16 cellular contexts compared by ENCODE assay signal in the genomic region with DNA sequence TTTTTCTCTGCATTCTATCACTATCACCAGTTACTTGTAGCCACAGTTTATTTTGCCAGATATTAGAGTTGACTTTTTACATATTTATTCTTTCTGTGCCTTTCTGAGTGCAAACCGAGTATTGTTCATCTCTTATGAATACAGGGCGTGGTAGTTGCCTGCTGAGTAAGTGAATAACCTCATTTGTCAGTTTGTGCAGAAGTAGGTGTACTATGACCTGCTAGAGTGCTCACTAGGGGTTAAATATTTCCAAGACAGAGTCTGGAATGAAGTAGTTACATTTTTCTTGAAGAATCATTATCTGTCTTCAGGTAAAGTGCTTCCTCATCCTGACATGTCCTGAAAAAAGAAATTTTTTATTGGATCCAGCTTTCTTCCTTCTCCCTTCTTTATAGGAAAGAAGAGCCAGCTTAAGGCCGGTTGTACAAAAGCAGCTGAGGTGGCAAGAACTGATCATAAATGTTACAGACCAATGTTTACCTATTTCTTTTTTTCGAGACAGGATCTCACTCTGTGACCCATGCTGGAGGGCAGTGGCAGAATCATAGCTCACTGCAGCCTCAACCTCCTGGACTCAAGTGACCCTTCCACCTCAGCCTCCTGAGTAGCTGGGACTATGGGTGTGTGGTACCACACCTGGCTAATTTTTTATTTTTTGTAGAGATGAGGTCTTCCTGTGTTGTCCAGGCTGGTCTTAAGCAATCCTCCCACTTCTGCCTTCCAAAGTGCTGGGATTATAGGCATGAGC.
DNase-seq lines count a peak whose midpoint lies in the region; ATAC-seq, FAIRE-seq and TF ChIP-seq lines count a peak whose summit lies in the region.
"Had no signal": no experiment of that assay in that cellular context is flagged by ENCODE, and none has a peak within 500 bp of the region (broad histone marks: within the 10 kb centered on the region; RNA-seq: fewer than 3 reads in every experiment).

No MANE protein-coding gene starts in this region.

- POLR2A ChIA-PET in CD4-positive, alpha-beta T cell (lab: Charles Lee) = interaction anchor here (0.6 to 3.9 kb wide), 4 partner anchors 23 to 40 kb away, joined by 3 to 32 read pairs (median 12); no protein-coding TSS in a partner anchor

- ATAC-seq in CD4-positive, alpha-beta T cell (ENCODE audit: poor library complexity) = no peak
- no peak for ATAC-seq in HG02885 (IDR thresholded peaks at IDR 0.05; ENCODE audit: poor library complexity, unreplicated experiment)
- ATAC-seq in HG03196 (IDR thresholded peaks at IDR 0.05; ENCODE audit: unreplicated experiment) = no peak
- ATAC-seq: activated CD8-positive, alpha-beta T cell treated with anti-CD3 and anti-CD28 coated beads for 36 hours; K562 had no signal

- H3K9me3 ChIP-seq in CD4-positive, alpha-beta T cell (ENCODE audit: control insufficient read depth, low read length) = no peaks in the 10 kb centered on the region
- H3K9me3 ChIP-seq in mucosa of stomach (ENCODE audit: control insufficient read depth, low read length) = no peaks in the 10 kb centered on the region

- H3K9me3 Mint-ChIP-seq in CD4-positive, alpha-beta T cell = no peaks in the 10 kb centered on the region
- H3K9me3 Mint-ChIP-seq: activated CD8-positive, alpha-beta T cell treated with anti-CD3 and anti-CD28 coated beads for 36 hours had no signal

- no peak for DNase-seq in CD4-positive, alpha-beta T cell
- DNase-seq in LoVo (ENCODE audit: low spot score) (peak; percentile 64), bronchial epithelial cell (ENCODE audit: low read depth) (peak; percentile 78), NCI-H524 treated with DMSO at 0.1 percent for 48 hours (lab: John Stamatoyannopoulos, UW) (no peak), NCI-H1092 treated with DMSO at 0.1 percent for 48 hours (lab: John Stamatoyannopoulos, UW) (no peak)
- DNase-seq: activated CD8-positive, alpha-beta T cell treated with anti-CD3 and anti-CD28 coated beads for 36 hours; amygdala; GF-D8; glutamatergic neuron; islet precursor cell had no signal

- no peaks in the 10 kb centered on the region for H3K36me3 Mint-ChIP-seq in CD4-positive, alpha-beta T cell (ENCODE audit: low read depth)

- CTCF ChIA-PET in CD4-positive, alpha-beta T cell (lab: Charles Lee) = interaction anchor here (1.0 kb wide), 2 partner anchors 15 to 22 kb away, joined by 3 read pairs; no protein-coding TSS in a partner anchor

- no peak for FAIRE-seq in bronchial epithelial cell (lab: Jason Lieb, UNC)
- FAIRE-seq: D721Med, K562, TTC549 had no signal

- no peak for TF ChIP-seq CTCF in CD4-positive, alpha-beta T cell (IDR thresholded peaks at IDR 0.05)
- no peak for TF ChIP-seq CTCF in bronchial epithelial cell (IDR thresholded peaks at IDR 0.05; ENCODE audit: insufficient read depth, low read length, severe bottlenecking)

- H3K27me3 Mint-ChIP-seq in CD4-positive, alpha-beta T cell = no peaks in the 10 kb centered on the region
- H3K27me3 Mint-ChIP-seq: activated CD8-positive, alpha-beta T cell treated with anti-CD3 and anti-CD28 coated beads for 36 hours had no signal

- H3K4me3 Mint-ChIP-seq in CD4-positive, alpha-beta T cell = no peak overlapping the region
- H3K4me3 Mint-ChIP-seq: activated CD8-positive, alpha-beta T cell treated with anti-CD3 and anti-CD28 coated beads for 36 hours had no signal

- intact Hi-C loops in CD4-positive, alpha-beta T cell (cut with DNase I, micrococcal nuclease) = loop anchor here in 1 of 2 experiments (5.0 kb wide), 1 partner anchor 37 kb away; no protein-coding TSS in a partner anchor

- no peaks in the 10 kb centered on the region for H3K36me3 ChIP-seq in bronchial epithelial cell (ENCODE audit: control insufficient read depth, insufficient read depth, low read length)
- H3K36me3 ChIP-seq in mucosa of stomach (ENCODE audit: control insufficient read depth, insufficient read depth, low read length) = no peaks in the 10 kb centered on the region

- H3K4me1 ChIP-seq in mucosa of stomach (ENCODE audit: control insufficient read depth, insufficient read depth, low read length) = peaks cover 31% of the 10 kb centered on the region

- H3K4me3 ChIP-seq in bronchial epithelial cell (ENCODE audit: low read depth, low read length) (no peak overlapping the region), mucosa of stomach (ENCODE audit: low read length) (no peak overlapping the region)
- H3K4me3 ChIP-seq: K562 had no signal

- no peaks in the 10 kb centered on the region for H3K27me3 ChIP-seq in CD4-positive, alpha-beta T cell (ENCODE audit: control insufficient read depth, insufficient read depth, low read length)
- H3K27me3 ChIP-seq in bronchial epithelial cell (ENCODE audit: control insufficient read depth, insufficient read depth, low read length) (no peaks in the 10 kb centered on the region), mucosa of stomach (ENCODE audit: control insufficient read depth, insufficient read depth, low read length) (no peaks in the 10 kb centered on the region)

- peak overlapping the region; percentile 7 for H3K9ac ChIP-seq in mucosa of stomach (ENCODE audit: low read length)

- H3K4me1 Mint-ChIP-seq in CD4-positive, alpha-beta T cell (ENCODE audit: low read depth) = peaks cover 42% of the 10 kb centered on the region

- no peak overlapping the region for H3K27ac ChIP-seq in CD4-positive, alpha-beta T cell (ENCODE audit: low read depth, low read length)

- H3K27ac Mint-ChIP-seq in CD4-positive, alpha-beta T cell = peak overlapping the region; percentile 90
- H3K27ac Mint-ChIP-seq: activated CD8-positive, alpha-beta T cell treated with anti-CD3 and anti-CD28 coated beads for 36 hours had no signal

Comparison
In these comparisons a context has a peak if more than half of its experiments do, and no peak if none do; other contexts are left out.
1. DNase-seq: peak in LoVo (single experiment) and bronchial epithelial cell (single experiment); none in CD4-positive, alpha-beta T cell (0 of 10), NCI-H524 treated with DMSO at 0.1 percent for 48 hours (single experiment) and NCI-H1092 treated with DMSO at 0.1 percent for 48 hours (single experiment).